Comparison of ENCODE assay signal across 30 cellular contexts in genomic region chr1:221812088-221812752, GRCh38.
"Had no signal": no experiment of that assay in that cellular context is flagged by ENCODE, and none has a peak within 500 bp of the region (broad histone marks: within the 10 kb centered on the region; RNA-seq: fewer than 3 reads in every experiment).

No MANE protein-coding gene starts in this region.

- H3K27ac Mint-ChIP-seq: activated CD4-positive, alpha-beta memory T cell treated with anti-CD3 and anti-CD28 coated beads, Interleukin-2, amount 10 ng/mL, durations not matched to agents 7 days and 5 days; activated CD4-positive, alpha-beta T cell treated with anti-CD3 and anti-CD28 coated beads, Interleukin-2, amount 10 ng/mL, durations not matched to agents 7 days and 5 days; activated naive CD4-positive, alpha-beta T cell treated with anti-CD3 and anti-CD28 coated beads, Interleukin-2, amount 10 ng/mL, durations not matched to agents 7 days and 5 days; activated naive CD4-positive, alpha-beta T cell treated with anti-CD3 and anti-CD28 coated beads, Interleukin-2, amount 50 U/mL, for 72 hours; activated naive CD8-positive, alpha-beta T cell treated with anti-CD3 and anti-CD28 coated beads, Interleukin-2, amount 10 ng/mL, durations not matched to agents 7 days and 5 days; activated T-cell treated with anti-CD3 and anti-CD28 coated beads, Interleukin-2, amount 50 U/mL, for 24 hours; activated T-cell treated with anti-CD3 and anti-CD28 coated beads, Interleukin-2, amount 50 U/mL, for 72 hours; dendritic cell treated with granulocyte-macrophage colony-stimulating factor and Interleukin-4, amounts not matched to agents 40 ng/mL and 50 ng/mL, for 4 days; WTC11 had no signal

- H3K4me3 ChIP-seq: ascending aorta, coronary artery, dorsolateral prefrontal cortex, esophagus squamous epithelium, gastroesophageal sphincter, heart right ventricle had no signal

- H3K36me3 ChIP-seq: ascending aorta, brain microvascular endothelial cell, esophagus squamous epithelium, gastroesophageal sphincter, heart right ventricle had no signal

- FAIRE-seq: bronchial epithelial cell had no signal

- H3K27me3 Mint-ChIP-seq: activated CD4-positive, alpha-beta memory T cell treated with anti-CD3 and anti-CD28 coated beads, Interleukin-2, amount 10 ng/mL, durations not matched to agents 7 days and 5 days; activated CD4-positive, alpha-beta T cell treated with anti-CD3 and anti-CD28 coated beads, Interleukin-2, amount 10 ng/mL, durations not matched to agents 7 days and 5 days; central memory CD8-positive, alpha-beta T cell had no signal

- H3K36me3 Mint-ChIP-seq: WTC11 had no signal

- H3K9me3 ChIP-seq: ascending aorta, esophagus squamous epithelium, gastroesophageal sphincter had no signal

- H3K4me1 ChIP-seq: ascending aorta, gastroesophageal sphincter had no signal

- H3K27ac ChIP-seq: ascending aorta, brain microvascular endothelial cell, coronary artery, dorsolateral prefrontal cortex, esophagus squamous epithelium, gastroesophageal sphincter, heart right ventricle, VCaP had no signal

- H3K4me3 Mint-ChIP-seq: activated CD4-positive, alpha-beta memory T cell treated with anti-CD3 and anti-CD28 coated beads, Interleukin-2, amount 10 ng/mL, durations not matched to agents 7 days and 5 days; activated CD4-positive, alpha-beta T cell treated with anti-CD3 and anti-CD28 coated beads, Interleukin-2, amount 10 ng/mL, durations not matched to agents 7 days and 5 days; activated naive CD4-positive, alpha-beta T cell treated with anti-CD3 and anti-CD28 coated beads, Interleukin-2, amount 10 ng/mL, durations not matched to agents 7 days and 5 days; activated naive CD8-positive, alpha-beta T cell treated with anti-CD3 and anti-CD28 coated beads, Interleukin-2, amount 10 ng/mL, durations not matched to agents 7 days and 5 days; activated T-cell treated with anti-CD3 and anti-CD28 coated beads, Interleukin-2, amount 50 U/mL, for 24 hours; activated T-cell treated with anti-CD3 and anti-CD28 coated beads, Interleukin-2, amount 50 U/mL, for 72 hours; central memory CD8-positive, alpha-beta T cell; dendritic cell treated with granulocyte-macrophage colony-stimulating factor and Interleukin-4, amounts not matched to agents 40 ng/mL and 50 ng/mL, for 4 days; effector memory CD8-positive, alpha-beta T cell; WTC11 had no signal

- ATAC-seq: activated naive CD4-positive, alpha-beta T cell treated with anti-CD3 and anti-CD28 coated beads, Interleukin-2, amount 50 U/mL, for 72 hours; activated T-cell treated with anti-CD3 and anti-CD28 coated beads, Interleukin-2, amount 50 U/mL, for 72 hours; effector memory CD8-positive, alpha-beta T cell; gastroesophageal sphincter; heart right ventricle; WTC11 had no signal

- DNase-seq: activated CD4-positive, alpha-beta memory T cell treated with anti-CD3 and anti-CD28 coated beads, Interleukin-2, amount 10 ng/mL, durations not matched to agents 7 days and 5 days; activated CD4-positive, alpha-beta T cell treated with anti-CD3 and anti-CD28 coated beads for 1 hour; activated CD4-positive, alpha-beta T cell treated with anti-CD3 and anti-CD28 coated beads for 4 hours; activated CD4-positive, alpha-beta T cell treated with anti-CD3 and anti-CD28 coated beads, Interleukin-2, amount 10 ng/mL, durations not matched to agents 7 days and 5 days; activated CD4-positive, alpha-beta T cell treated with anti-CD3 and anti-CD28 coated beads, Interleukin-2, amount 50 U/mL, for 4 hours; activated CD8-positive, alpha-beta memory T cell treated with anti-CD3 and anti-CD28 coated beads, Interleukin-2, amount 50 U/mL, for 48 hours; activated gamma-delta T cell; activated naive CD4-positive, alpha-beta T cell; activated naive CD4-positive, alpha-beta T cell treated with anti-CD3 and anti-CD28 coated beads, Interleukin-2, amount 10 ng/mL, durations not matched to agents 7 days and 5 days; activated naive CD8-positive, alpha-beta T cell treated with anti-CD3 and anti-CD28 coated beads, Interleukin-2, amount 10 ng/mL, durations not matched to agents 7 days and 5 days; activated T-cell treated with anti-CD3 and anti-CD28 coated beads for 4 hours; activated T-cell treated with anti-CD3 and anti-CD28 coated beads, Interleukin-2, amount 50 U/mL, for 24 hours; activated T-cell treated with anti-CD3 and anti-CD28 coated beads, Interleukin-2, amount 50 U/mL, for 72 hours; brain microvascular endothelial cell; dorsolateral prefrontal cortex; effector memory CD8-positive, alpha-beta T cell; esophagus squamous epithelium; foreskin melanocyte; heart right ventricle; T-helper 1 cell; T-helper 2 cell had no signal

- H3K27me3 ChIP-seq: ascending aorta, brain microvascular endothelial cell, esophagus squamous epithelium, gastroesophageal sphincter, heart right ventricle had no signal

- H3K9me3 Mint-ChIP-seq: activated CD4-positive, alpha-beta memory T cell treated with anti-CD3 and anti-CD28 coated beads, Interleukin-2, amount 10 ng/mL, durations not matched to agents 7 days and 5 days; activated naive CD4-positive, alpha-beta T cell treated with anti-CD3 and anti-CD28 coated beads, Interleukin-2, amount 10 ng/mL, durations not matched to agents 7 days and 5 days; activated T-cell treated with anti-CD3 and anti-CD28 coated beads, Interleukin-2, amount 50 U/mL, for 24 hours; central memory CD8-positive, alpha-beta T cell; dendritic cell treated with granulocyte-macrophage colony-stimulating factor and Interleukin-4, amounts not matched to agents 40 ng/mL and 50 ng/mL, for 4 days; effector memory CD8-positive, alpha-beta T cell had no signal
